29 cellular contexts compared by ENCODE assay signal in genomic region chr14:105219753-105220152, GRCh38.
"Had no signal": no experiment of that assay in that cellular context is flagged by ENCODE, and none has a peak within 500 bp of the region (broad histone marks: within the 10 kb centered on the region; RNA-seq: fewer than 3 reads in every experiment).

No MANE protein-coding gene starts in this region.

- H3K36me3 ChIP-seq: neural progenitor cell, uterus had no signal

- H3K27ac ChIP-seq: neural progenitor cell, neutrophil, pancreas, prostate gland, right lobe of liver, suprapubic skin, testis, tibial artery, transverse colon, upper lobe of right lung, uterus had no signal

- H3K27me3 ChIP-seq: neural progenitor cell, neutrophil, pancreas, right lobe of liver, sigmoid colon, suprapubic skin, testis, tibial artery, transverse colon, upper lobe of right lung, uterus had no signal

- H3K4me2 ChIP-seq: neural progenitor cell had no signal

- DNase-seq: naive B cell; nucleus accumbens; retina; sigmoid colon; small intestine; stimulated activated CD4-positive, alpha-beta T cell treated with anti-CD3 and anti-CD28 coated beads, Interleukin-12 subunit alpha, Interleukin-12 subunit beta, amount 100 ng/mL, for 4 hours; stimulated activated CD4-positive, alpha-beta T cell treated with anti-CD3 and anti-CD28 coated beads, Interleukin-1b, Interleukin-23, amount 100 ng/mL, for 48 hours; stimulated activated CD4-positive, alpha-beta T cell treated with anti-CD3 and anti-CD28 coated beads, Interleukin-4, amount 100 ng/mL, for 1 hour; stimulated activated CD4-positive, alpha-beta T cell treated with anti-CD3 and anti-CD28 coated beads, Interleukin-4, amount 100 ng/mL, for 4 hours; stimulated activated CD8-positive, alpha-beta memory T cell treated with anti-CD3 and anti-CD28 coated beads, Interleukin-4, amount 100 ng/mL, for 48 hours; stimulated activated naive CD4-positive, alpha-beta T cell; stimulated activated naive CD8-positive, alpha-beta T cell treated with anti-CD3 and anti-CD28 coated beads, Interleukin-15, amount 100 ng/mL, for 72 hours; stimulated activated naive CD8-positive, alpha-beta T cell treated with anti-CD3 and anti-CD28 coated beads, Interleukin-15, Interleukin-2, amounts not matched to agents 100 U/mL and 50 U/mL, for 24 hours; substantia nigra; testis; tibial artery; transverse colon; upper lobe of right lung; uterus had no signal

- H2AFZ ChIP-seq: neural progenitor cell had no signal

- H3K9me3 Mint-ChIP-seq: naive B cell; naive thymus-derived CD8-positive, alpha-beta T cell; natural killer cell treated with Interleukin-12 subunit alpha and Interleukin-12 subunit beta and Interleukin-15 and Interleukin-18, amount 100 ng/mL, for 72 hours; neural progenitor cell; stimulated activated memory B cell treated with anti-CD40 and anti-IgM and Interleukin-4, amounts not matched to agents 10 μg/mL and 1 μg/mL and 100 μg/mL, for 72 hours; stimulated activated naive CD8-positive, alpha-beta T cell treated with anti-CD3 and anti-CD28 coated beads, Interleukin-15, amount 100 ng/mL, for 72 hours; type B pancreatic cell had no signal

- ATAC-seq: naive thymus-derived CD8-positive, alpha-beta T cell; natural killer cell treated with Interleukin-12 subunit alpha and Interleukin-12 subunit beta and Interleukin-15 and Interleukin-18, amount 100 ng/mL, for 72 hours; pancreas; right lobe of liver; stimulated activated memory B cell treated with anti-CD40 and anti-IgM and Interleukin-4, amounts not matched to agents 10 μg/mL and 1 μg/mL and 100 μg/mL, for 72 hours; stimulated activated naive CD8-positive, alpha-beta T cell treated with anti-CD3 and anti-CD28 coated beads, Interleukin-15, amount 100 ng/mL, for 72 hours; stimulated activated naive CD8-positive, alpha-beta T cell treated with anti-CD3 and anti-CD28 coated beads, Interleukin-15, Interleukin-2, amounts not matched to agents 100 U/mL and 50 U/mL, for 24 hours; upper lobe of right lung had no signal

- H3K36me3 Mint-ChIP-seq: natural killer cell treated with Interleukin-12 subunit alpha and Interleukin-12 subunit beta and Interleukin-15 and Interleukin-18, amount 100 ng/mL, for 72 hours had no signal

- H3K4me1 Mint-ChIP-seq: stimulated activated naive CD8-positive, alpha-beta T cell treated with anti-CD3 and anti-CD28 coated beads, Interleukin-15, amount 100 ng/mL, for 72 hours had no signal

- H3K9ac ChIP-seq: neural progenitor cell had no signal

- H3K4me1 ChIP-seq: neural progenitor cell, pancreas, prostate gland, right lobe of liver, suprapubic skin, testis, tibial artery, transverse colon, upper lobe of right lung, uterus had no signal

- H3K27me3 Mint-ChIP-seq: naive B cell; naive thymus-derived CD8-positive, alpha-beta T cell; natural killer cell treated with Interleukin-12 subunit alpha and Interleukin-12 subunit beta and Interleukin-15 and Interleukin-18, amount 100 ng/mL, for 72 hours; stimulated activated memory B cell treated with anti-CD40 and anti-IgM and Interleukin-4, amounts not matched to agents 10 μg/mL and 1 μg/mL and 100 μg/mL, for 72 hours; stimulated activated naive CD8-positive, alpha-beta T cell treated with anti-CD3 and anti-CD28 coated beads, Interleukin-15, amount 100 ng/mL, for 72 hours; type B pancreatic cell had no signal

- H3K9me3 ChIP-seq: neutrophil, pancreas, prostate gland, right lobe of liver, sigmoid colon, suprapubic skin, testis, tibial artery, transverse colon, upper lobe of right lung, uterus had no signal

- H3K4me3 ChIP-seq: neural progenitor cell, pancreas, prostate gland, right lobe of liver, sigmoid colon, suprapubic skin, testis, tibial artery, transverse colon, upper lobe of right lung, uterus had no signal

- H3K27ac Mint-ChIP-seq: naive B cell; naive thymus-derived CD8-positive, alpha-beta T cell; natural killer cell treated with Interleukin-12 subunit alpha and Interleukin-12 subunit beta and Interleukin-15 and Interleukin-18, amount 100 ng/mL, for 72 hours; neural progenitor cell; stimulated activated memory B cell treated with anti-CD40 and anti-IgM and Interleukin-4, amounts not matched to agents 10 μg/mL and 1 μg/mL and 100 μg/mL, for 72 hours; type B pancreatic cell had no signal

- H3K4me3 Mint-ChIP-seq: naive B cell; naive thymus-derived CD8-positive, alpha-beta T cell; natural killer cell treated with Interleukin-12 subunit alpha and Interleukin-12 subunit beta and Interleukin-15 and Interleukin-18, amount 100 ng/mL, for 72 hours; neural progenitor cell; stimulated activated memory B cell treated with anti-CD40 and anti-IgM and Interleukin-4, amounts not matched to agents 10 μg/mL and 1 μg/mL and 100 μg/mL, for 72 hours; stimulated activated naive CD8-positive, alpha-beta T cell treated with anti-CD3 and anti-CD28 coated beads, Interleukin-15, amount 100 ng/mL, for 72 hours; type B pancreatic cell had no signal
